ENCODE assay signal across 8 cellular contexts in the genomic region with DNA sequence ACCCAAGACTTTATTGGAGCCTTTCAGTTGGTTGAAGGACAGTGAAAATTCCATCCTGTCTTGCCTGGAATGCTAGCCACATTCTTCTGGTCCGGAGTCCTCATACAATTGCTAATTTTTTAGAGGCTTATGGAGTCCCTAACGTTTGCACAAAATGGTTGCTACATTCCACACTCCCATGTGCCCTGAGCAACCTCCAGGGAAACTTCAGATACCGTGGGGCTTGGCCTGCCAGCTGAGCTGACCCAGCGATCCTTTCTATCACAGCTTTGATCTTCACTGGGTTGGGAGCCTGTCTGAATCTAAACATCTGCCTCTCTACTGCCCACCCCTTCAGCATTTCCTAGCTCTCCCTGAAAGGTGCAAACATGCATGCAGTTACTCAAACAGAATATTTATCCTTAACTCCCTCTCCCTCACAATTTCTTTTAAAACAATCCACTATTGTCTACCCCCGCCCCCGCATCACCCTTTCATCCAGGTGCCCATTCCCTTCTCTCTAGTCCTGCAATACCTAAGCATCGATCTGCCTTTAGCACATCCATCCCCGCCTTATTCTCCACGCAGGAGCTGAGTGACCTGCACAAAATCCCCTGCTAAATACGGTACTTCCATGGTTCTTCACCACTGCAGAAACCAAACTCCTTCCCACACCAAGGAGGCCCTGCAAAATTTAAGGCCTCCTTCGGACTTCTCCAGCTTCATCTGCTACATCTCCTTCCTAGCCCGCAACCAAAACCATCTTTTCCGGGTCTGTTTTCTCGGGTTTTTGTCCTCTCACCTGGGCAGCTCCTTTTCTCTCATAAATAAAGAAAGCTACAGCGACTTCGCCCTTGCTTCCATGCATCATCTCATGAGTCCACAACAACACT. TPM values are rescaled to one million over a fixed set of nuclear protein-coding genes. Genes with fewer than 3 reads are reported as not detected.
A peak's percentile ranks its signal among the peaks of the same experiment; 100 is the strongest.
DNase-seq lines count a peak whose midpoint lies in the region; ATAC-seq, FAIRE-seq and TF ChIP-seq lines count a peak whose summit lies in the region.

No MANE protein-coding gene starts in this region.

- H3K4me1 Mint-ChIP-seq in HFFc6 (ENCODE audit: low read depth) = peaks cover 44% of the 10 kb centered on the region

- POLR2A ChIA-PET in AG04450 (lab: Yijun Ruan, JAX) = interaction anchor here (0.8 to 1.0 kb wide), 4 partner anchors 91 to 856 kb away, joined by 3 to 5 read pairs (median 4); partner anchors contain the start of genes C16orf46 and MPHOSPH6

- no peaks in the 10 kb centered on the region for H3K27me3 Mint-ChIP-seq in HFFc6 (ENCODE audit: insufficient read depth)

- H3K27me3 ChIP-seq in AG04450 (ENCODE audit: control insufficient read depth, insufficient read depth, low read length) (no peaks in the 10 kb centered on the region), ascending aorta (no peaks in the 10 kb centered on the region), layer of hippocampus (ENCODE audit: control insufficient read depth, insufficient read depth, low read length) (no peaks in the 10 kb centered on the region), thymus (ENCODE audit: control insufficient read depth, insufficient read depth) (no peaks in the 10 kb centered on the region)

- H3K27ac ChIP-seq in AG04450 (ENCODE audit: low read depth, low read length) (peak overlapping the region; percentile 40), ascending aorta (peak overlapping the region; percentile 88 to 91), layer of hippocampus (ENCODE audit: low read depth, low read length) (peak overlapping the region; percentile 60), thymus (ENCODE audit: low read depth) (peak overlapping the region; percentile 22)

- no peak for ATAC-seq in HG02588 (IDR thresholded peaks at IDR 0.05; ENCODE audit: unreplicated experiment)

- no peak for FAIRE-seq in frontal cortex (lab: Jason Lieb, UNC)

- H3K36me3 ChIP-seq in ascending aorta = no peaks in the 10 kb centered on the region
- H3K36me3 ChIP-seq in thymus (ENCODE audit: control insufficient read depth, insufficient read depth) = no peaks in the 10 kb centered on the region

- TF ChIP-seq CTCF in AG04450 (IDR thresholded peaks at IDR 0.05; ENCODE audit: low read depth, low read length) (no peak), HFFc6 (IDR thresholded peaks at IDR 0.05) (no peak), ascending aorta (IDR thresholded peaks at IDR 0.05) (no peak), GM20000 (IDR thresholded peaks at IDR 0.05; ENCODE audit: extremely low read depth, missing control alignments) (no peak)

- peak overlapping the region; percentile 93 for H3K4me3 Mint-ChIP-seq in HFFc6

- intact Hi-C loops in ascending aorta (cut with DNase I) = loop anchor here (2.0 to 10.0 kb wide), 4 partner anchors 128 to 773 kb away; partner anchors contain the start of genes C16orf46, CENPN, CMC2 and CMIP

- H3K4me1 ChIP-seq in ascending aorta (peaks cover 0 to 16% of the 10 kb centered on the region in 2 donors), thymus (ENCODE audit: control insufficient read depth, insufficient read depth, low read length) (peaks cover 16% of the 10 kb centered on the region)

- H3K27ac Mint-ChIP-seq in HFFc6 = peak overlapping the region; percentile 76

- H3K9me3 Mint-ChIP-seq in HFFc6 = no peaks in the 10 kb centered on the region

- DNase-seq in AG04450 (ENCODE audit: low read depth, low spot score) = no peak
- peak; percentile 31 for DNase-seq in HFFc6
- no peak for DNase-seq in ascending aorta (ENCODE audit: low spot score in 2 of 2)
- DNase-seq in frontal cortex (ENCODE audit: low spot score in 2 of 2) = no peak
- no peak for DNase-seq in GM20000 (ENCODE audit: low spot score)

- no peaks in the 10 kb centered on the region for H3K9me3 ChIP-seq in AG04450 (ENCODE audit: control insufficient read depth, insufficient read depth, low read length)
- no peaks in the 10 kb centered on the region for H3K9me3 ChIP-seq in ascending aorta
- H3K9me3 ChIP-seq in thymus (ENCODE audit: control insufficient read depth) = no peaks in the 10 kb centered on the region

- 11% methylated on average over 16 of the region's 16 CpGs for WGBS in thymus

- CTCF ChIA-PET in AG04450 (lab: Charles Lee) = interaction anchor here (1.0 to 5.7 kb wide), 4 partner anchors 50 to 310 kb away, joined by 3 to 16 read pairs (median 4); no protein-coding TSS in a partner anchor

- peak overlapping the region; percentile 72 for H3K4me3 ChIP-seq in AG04450 (ENCODE audit: low read depth, low read length)
- H3K4me3 ChIP-seq in ascending aorta = peak overlapping the region; percentile 88 to 95
- H3K4me3 ChIP-seq in thymus (ENCODE audit: low read length) = peak overlapping the region; percentile 91

- H3K36me3 Mint-ChIP-seq in HFFc6 (ENCODE audit: low read depth) = peaks cover 8% of the 10 kb centered on the region; the same call in 1 of the 2 replicates

RNA-seq across cellular contexts. Expression of gene GAN, which starts 0.8 kb away (rescaled TPM):
- 3.3 and 4.3 TPM in 2 replicates for polyA plus RNA-seq in AG04450 (2011; rRNA removed)
- polyA minus RNA-seq in AG04450 (2011; rRNA and poly(A)+ RNA removed) = 11.3 and 14.5 TPM in 2 replicates
- 1 to 10 TPM; 5.6 to 8.6 (median 6.2) TPM for total RNA-seq in HFFc6 (2021; fragmentation: NEBNext Ultra II Directional; extraction: Animal tissue kit (Norgen Biotek cat#: 25700))
- total RNA-seq in ascending aorta = 2.6 TPM
- polyA plus RNA-seq in thymus = 2.4 TPM
- 22.8 TPM for total RNA-seq in frontal cortex

Comparison
In these comparisons a context has a peak if more than half of its experiments do, and no peak if none do; other contexts are left out.
1. H3K27ac ChIP-seq: peak in every context shown above with its lines; median percentile 90 in ascending aorta; 60 in layer of hippocampus; 40 in AG04450; 22 in thymus.